ENCODE assay signal across 9 cellular contexts in the genomic region with DNA sequence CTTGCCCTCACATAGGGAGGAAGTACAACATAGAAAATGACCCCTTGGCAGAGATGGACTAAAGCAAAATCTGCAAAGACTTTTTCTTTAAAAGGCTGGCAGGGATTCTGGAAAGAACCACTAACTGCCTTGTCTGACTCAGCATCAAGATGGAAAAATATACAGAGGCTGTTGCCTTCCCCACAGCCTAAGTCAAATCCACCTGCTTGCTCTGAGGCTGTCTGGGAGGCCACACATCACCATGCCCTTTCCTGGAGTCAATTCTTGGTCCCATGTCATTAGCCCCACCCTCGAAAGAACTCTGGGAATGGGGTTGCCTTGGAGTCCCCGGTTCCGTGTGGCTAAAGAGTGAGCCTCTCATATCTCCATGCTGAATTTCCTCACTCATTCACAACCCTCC. TPM values are rescaled to one million over a fixed set of nuclear protein-coding genes. Genes with fewer than 3 reads are reported as not detected.
DNase-seq lines count a peak whose midpoint lies in the region; ATAC-seq and TF ChIP-seq lines count a peak whose summit lies in the region.
"Had no signal": no experiment of that assay in that cellular context is flagged by ENCODE, and none has a peak within 500 bp of the region (broad histone marks: within the 10 kb centered on the region; RNA-seq: fewer than 3 reads in every experiment).

No MANE protein-coding gene starts in this region.

- H3K9me3 Mint-ChIP-seq in activated CD8-positive, alpha-beta T cell treated with anti-CD3 and anti-CD28 coated beads, Interleukin-2, amount 10 ng/mL, durations not matched to agents 7 days and 5 days (ENCODE audit: insufficient read depth) = no peaks in the 10 kb centered on the region

- CTCF ChIA-PET in activated CD8-positive, alpha-beta T cell treated with anti-CD3 and anti-CD28 coated beads, Interleukin-2, amount 10 ng/mL, durations not matched to agents 7 days and 5 days (lab: Charles Lee) = interaction anchor here (1.7 to 3.5 kb wide), 3 partner anchors 80 to 108 kb away, joined by 6 to 25 read pairs (median 8); no protein-coding TSS in a partner anchor

- peak overlapping the region; percentile 83 for H3K27ac Mint-ChIP-seq in activated CD8-positive, alpha-beta T cell treated with anti-CD3 and anti-CD28 coated beads, Interleukin-2, amount 10 ng/mL, durations not matched to agents 7 days and 5 days

- no peaks in the 10 kb centered on the region for H3K36me3 ChIP-seq in right atrium auricular region
- H3K36me3 ChIP-seq: cardiac muscle cell had no signal

- DNase-seq in HT1080 (ENCODE audit: low read depth) = peak; percentile 73
- DNase-seq in activated CD8-positive, alpha-beta T cell treated with anti-CD3 and anti-CD28 coated beads, Interleukin-2, amount 10 ng/mL, durations not matched to agents 7 days and 5 days = no peak
- DNase-seq in right atrium auricular region (ENCODE audit: low spot score) = no peak
- peak; percentile 84 for DNase-seq in stromal cell of bone marrow (ENCODE audit: low read depth)
- no peak for DNase-seq in C1 segment of cervical spinal cord (lab: John Stamatoyannopoulos, UW)
- DNase-seq: GOT3 had no signal

- no peaks in the 10 kb centered on the region for H3K9me3 ChIP-seq in right atrium auricular region

- H3K4me1 Mint-ChIP-seq in activated CD8-positive, alpha-beta T cell treated with anti-CD3 and anti-CD28 coated beads, Interleukin-2, amount 10 ng/mL, durations not matched to agents 7 days and 5 days (ENCODE audit: low read depth) = peaks cover 78% of the 10 kb centered on the region

- POLR2A ChIA-PET in activated CD8-positive, alpha-beta T cell treated with anti-CD3 and anti-CD28 coated beads, Interleukin-2, amount 10 ng/mL, durations not matched to agents 7 days and 5 days (lab: Charles Lee) = no interaction called here

- peak overlapping the region; percentile 39 for H3K4me3 Mint-ChIP-seq in activated CD8-positive, alpha-beta T cell treated with anti-CD3 and anti-CD28 coated beads, Interleukin-2, amount 10 ng/mL, durations not matched to agents 7 days and 5 days

- H3K36me3 Mint-ChIP-seq in activated CD8-positive, alpha-beta T cell treated with anti-CD3 and anti-CD28 coated beads, Interleukin-2, amount 10 ng/mL, durations not matched to agents 7 days and 5 days (ENCODE audit: low read depth) = peaks cover 26% of the 10 kb centered on the region

- H3K4me1 ChIP-seq in right atrium auricular region = peaks cover 0 to 58% of the 10 kb centered on the region in 2 donors

- no peak overlapping the region for H3K4me3 ChIP-seq in right atrium auricular region
- H3K4me3 ChIP-seq: cardiac muscle cell had no signal

- H3K27me3 ChIP-seq in right atrium auricular region = no peaks in the 10 kb centered on the region
- H3K27me3 ChIP-seq: cardiac muscle cell had no signal

- H3K27me3 Mint-ChIP-seq in activated CD8-positive, alpha-beta T cell treated with anti-CD3 and anti-CD28 coated beads, Interleukin-2, amount 10 ng/mL, durations not matched to agents 7 days and 5 days (ENCODE audit: low read depth) = no peaks in the 10 kb centered on the region

- no peak for TF ChIP-seq CTCF in right atrium auricular region (IDR thresholded peaks at IDR 0.05)

- ATAC-seq in activated CD8-positive, alpha-beta T cell treated with anti-CD3 and anti-CD28 coated beads, Interleukin-2, amount 10 ng/mL, durations not matched to agents 7 days and 5 days = no peak
- ATAC-seq in GM19328 (IDR thresholded peaks at IDR 0.05; ENCODE audit: unreplicated experiment) (no peak), GM18909 (IDR thresholded peaks at IDR 0.05; ENCODE audit: poor library complexity, unreplicated experiment) (no peak)

- peak overlapping the region; percentile 79 to 84 for H3K27ac ChIP-seq in right atrium auricular region
- H3K27ac ChIP-seq: cardiac muscle cell had no signal

RNA-seq across cellular contexts. Expression of gene BMP10, which starts 39.5 kb away (rescaled TPM):
- not detected in 2 replicates for total RNA-seq in HT1080 (2014; rRNA removed; shearing (Covaris generic))
- polyA plus RNA-seq in HT1080 (2015; cell fraction: cytosol; rRNA removed) = not detected in 2 replicates
- not detected in 2 replicates for polyA plus RNA-seq in HT1080 (2015; cell fraction: nucleus; rRNA removed)
- not detected for total RNA-seq in activated CD8-positive, alpha-beta T cell treated with anti-CD3 and anti-CD28 coated beads, Interleukin-2, amount 10 ng/mL, durations not matched to agents 7 days and 5 days
- 1,000 to 10,000 TPM in 1 of 2 donors, 1 to 10 TPM in 1; 1.9 to 5,642 TPM for total RNA-seq in right atrium auricular region

Comparison
In these comparisons a context has a peak if more than half of its experiments do, and no peak if none do; other contexts are left out.
1. DNase-seq: peak in HT1080 (single experiment) and stromal cell of bone marrow (single experiment); none in activated CD8-positive, alpha-beta T cell treated with anti-CD3 and anti-CD28 coated beads, Interleukin-2, amount 10 ng/mL, durations not matched to agents 7 days and 5 days (single experiment), right atrium auricular region (single experiment) and C1 segment of cervical spinal cord (0 of 14).